8 cellular contexts compared by ENCODE assay signal in genomic region chr1:85274969-85275453, GRCh38. TPM values are rescaled to one million over a fixed set of nuclear protein-coding genes. Genes with fewer than 3 reads are reported as not detected.
DNase-seq lines count a peak whose midpoint lies in the region; ATAC-seq and TF ChIP-seq lines count a peak whose summit lies in the region.

No MANE protein-coding gene starts in this region.

- peak overlapping the region; percentile 94 for H3K4me3 ChIP-seq in iPS-15b (ENCODE audit: low read depth, low read length)

- peak overlapping the region; percentile 85 to 91 for H3K4me3 Mint-ChIP-seq in CD14-positive monocyte
- peak overlapping the region; percentile 81 for H3K4me3 Mint-ChIP-seq in activated CD8-positive, alpha-beta T cell treated with anti-CD3 and anti-CD28 coated beads, Interleukin-2, amount 10 ng/mL, durations not matched to agents 7 days and 5 days

- POLR2A ChIA-PET in activated CD8-positive, alpha-beta T cell treated with anti-CD3 and anti-CD28 coated beads, Interleukin-2, amount 10 ng/mL, durations not matched to agents 7 days and 5 days (lab: Charles Lee) = interaction anchor here (0.6 to 2.7 kb wide), 10 partner anchors 10 to 1132 kb away, joined by 3 to 41 read pairs (median 6); partner anchors contain the start of genes C1orf52, PRKACB and SYDE2

- peaks cover 57% of the 10 kb centered on the region for H3K4me1 Mint-ChIP-seq in CD14-positive monocyte
- peaks cover 51% of the 10 kb centered on the region for H3K4me1 Mint-ChIP-seq in activated CD8-positive, alpha-beta T cell treated with anti-CD3 and anti-CD28 coated beads, Interleukin-2, amount 10 ng/mL, durations not matched to agents 7 days and 5 days (ENCODE audit: low read depth)

- ATAC-seq in activated CD8-positive, alpha-beta T cell treated with anti-CD3 and anti-CD28 coated beads, Interleukin-2, amount 10 ng/mL, durations not matched to agents 7 days and 5 days = no peak
- ATAC-seq in HG02763 (IDR thresholded peaks at IDR 0.05; ENCODE audit: unreplicated experiment) (no peak), GM21367 (IDR thresholded peaks at IDR 0.05; ENCODE audit: unreplicated experiment) (no peak)

- H3K4me1 ChIP-seq in iPS-15b (ENCODE audit: control insufficient read depth, insufficient read depth, low read length) = peaks cover 14% of the 10 kb centered on the region

- H3K27me3 Mint-ChIP-seq in CD14-positive monocyte (ENCODE audit: low read depth in 3 of 3) = peaks cover 0 to 2% (median 1%) of the 10 kb centered on the region in 3 donors
- no peaks in the 10 kb centered on the region for H3K27me3 Mint-ChIP-seq in activated CD8-positive, alpha-beta T cell treated with anti-CD3 and anti-CD28 coated beads, Interleukin-2, amount 10 ng/mL, durations not matched to agents 7 days and 5 days (ENCODE audit: low read depth)

- H3K27ac Mint-ChIP-seq in CD14-positive monocyte = peak overlapping the region; percentile 96 to 99 (median 98)
- peak overlapping the region; percentile 95 for H3K27ac Mint-ChIP-seq in activated CD8-positive, alpha-beta T cell treated with anti-CD3 and anti-CD28 coated beads, Interleukin-2, amount 10 ng/mL, durations not matched to agents 7 days and 5 days

- H3K27me3 ChIP-seq in iPS-15b (ENCODE audit: control insufficient read depth, insufficient read depth, low read length) = no peaks in the 10 kb centered on the region

- peaks cover 0 to 2% (median 0%) of the 10 kb centered on the region in 7 donors for H3K9me3 Mint-ChIP-seq in CD14-positive monocyte
- H3K9me3 Mint-ChIP-seq in activated CD8-positive, alpha-beta T cell treated with anti-CD3 and anti-CD28 coated beads, Interleukin-2, amount 10 ng/mL, durations not matched to agents 7 days and 5 days (ENCODE audit: insufficient read depth) = no peaks in the 10 kb centered on the region

- TF ChIP-seq CTCF in CD14-positive monocyte (IDR thresholded peaks at IDR 0.05) = no peak

- CTCF ChIA-PET in activated CD8-positive, alpha-beta T cell treated with anti-CD3 and anti-CD28 coated beads, Interleukin-2, amount 10 ng/mL, durations not matched to agents 7 days and 5 days (lab: Charles Lee) = interaction anchor here (0.6 to 5.7 kb wide), 8 partner anchors 11 to 1059 kb away, joined by 3 to 66 read pairs (median 19); partner anchors contain the start of gene C1orf52

- peaks cover 37 to 40% of the 10 kb centered on the region in 2 donors for H3K36me3 Mint-ChIP-seq in CD14-positive monocyte
- peaks cover 41% of the 10 kb centered on the region for H3K36me3 Mint-ChIP-seq in activated CD8-positive, alpha-beta T cell treated with anti-CD3 and anti-CD28 coated beads, Interleukin-2, amount 10 ng/mL, durations not matched to agents 7 days and 5 days (ENCODE audit: low read depth)

- no peaks in the 10 kb centered on the region for H3K9me3 ChIP-seq in iPS-15b (ENCODE audit: control insufficient read depth, insufficient read depth, low read length)

- H3K36me3 ChIP-seq in iPS-15b (ENCODE audit: control insufficient read depth, insufficient read depth, low read length) = no peaks in the 10 kb centered on the region

- DNase-seq in CD14-positive monocyte (ENCODE audit: low spot score) (no peak), HT-29 (ENCODE audit: low spot score) (peak; percentile 69), stromal cell of bone marrow (ENCODE audit: low read depth) (peak; percentile 77)
- no peak for DNase-seq in activated CD8-positive, alpha-beta T cell treated with anti-CD3 and anti-CD28 coated beads, Interleukin-2, amount 10 ng/mL, durations not matched to agents 7 days and 5 days
- DNase-seq in activated CD8-positive, alpha-beta memory T cell treated with anti-CD3 and anti-CD28 coated beads, Interleukin-2, amount 50 U/mL, for 4 hours = no peak

- H3K9ac ChIP-seq in iPS-15b (ENCODE audit: low read depth, low read length) = no peak overlapping the region

- intact Hi-C loops in CD14-positive monocyte (cut with micrococcal nuclease) = loop anchor here in 1 of 2 donors (10.0 kb wide), 1 partner anchor 700 kb away; the partner anchor contains the start of gene CTBS

RNA-seq across cellular contexts. Expression of gene BCL10, which starts 1.4 kb away (rescaled TPM):
- 10 to 100 TPM; 26.9 to 27.9 TPM for polyA plus RNA-seq in CD14-positive monocyte
- total RNA-seq in HT-29 (2014; rRNA removed; shearing (Covaris generic)) = 11.8 and 13.0 TPM in 2 replicates
- total RNA-seq in activated CD8-positive, alpha-beta T cell treated with anti-CD3 and anti-CD28 coated beads, Interleukin-2, amount 10 ng/mL, durations not matched to agents 7 days and 5 days = 10 to 100 TPM; 26.4 to 27.0 TPM

RNA-seq across cellular contexts. Expression of gene C1orf52, which starts 15.5 kb away (rescaled TPM):
- polyA plus RNA-seq in CD14-positive monocyte = 10 to 100 TPM; 18.5 to 19.7 TPM
- 27.8 and 38.2 TPM in 2 replicates for total RNA-seq in HT-29 (2014; rRNA removed; shearing (Covaris generic))
- 10 to 100 TPM; 25.5 to 29.5 TPM for total RNA-seq in activated CD8-positive, alpha-beta T cell treated with anti-CD3 and anti-CD28 coated beads, Interleukin-2, amount 10 ng/mL, durations not matched to agents 7 days and 5 days

Comparison
In these comparisons a context has a peak if more than half of its experiments do, and no peak if none do; other contexts are left out.
1. DNase-seq: peak in HT-29 (single experiment) and stromal cell of bone marrow (single experiment); none in CD14-positive monocyte (single experiment), activated CD8-positive, alpha-beta T cell treated with anti-CD3 and anti-CD28 coated beads, Interleukin-2, amount 10 ng/mL, durations not matched to agents 7 days and 5 days (single experiment) and activated CD8-positive, alpha-beta memory T cell treated with anti-CD3 and anti-CD28 coated beads, Interleukin-2, amount 50 U/mL, for 4 hours (single experiment).